In the genomic region with DNA sequence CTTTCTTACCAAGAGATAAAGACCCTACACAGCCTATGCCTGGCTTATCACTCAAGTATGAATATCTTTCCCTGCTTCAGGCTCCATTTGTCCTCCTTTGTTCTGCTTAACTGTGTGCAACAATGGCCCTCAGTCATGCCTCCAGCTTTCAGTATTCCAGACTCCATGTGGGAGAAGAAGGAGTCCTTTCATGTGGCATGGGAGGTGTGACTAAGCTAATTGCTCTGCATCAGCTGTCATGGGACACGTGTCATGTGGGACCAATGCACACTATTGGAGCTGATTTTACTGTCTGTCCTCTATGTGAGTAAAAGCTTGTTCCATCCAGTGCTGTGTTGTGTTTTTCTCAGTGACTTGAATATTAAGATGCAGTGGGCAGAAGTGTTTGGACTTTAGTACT, we compare ENCODE assay signal across 15 cellular contexts.
"Had no signal": no experiment of that assay in that cellular context is flagged by ENCODE, and none has a peak within 500 bp of the region (broad histone marks: within the 10 kb centered on the region; RNA-seq: fewer than 3 reads in every experiment).

No MANE protein-coding gene starts in this region.

- H3K27me3 Mint-ChIP-seq: activated CD4-positive, alpha-beta memory T cell treated with anti-CD3 and anti-CD28 coated beads for 36 hours; type B pancreatic cell had no signal

- H3K4me3 Mint-ChIP-seq: activated CD4-positive, alpha-beta memory T cell treated with anti-CD3 and anti-CD28 coated beads for 36 hours; activated T-cell treated with anti-CD3 and anti-CD28 coated beads, Interleukin-2, amount 50 U/mL, for 4 hours; mesothelial cell of epicardium; type B pancreatic cell had no signal

- DNase-seq: activated CD4-positive, alpha-beta memory T cell treated with anti-CD3 and anti-CD28 coated beads for 36 hours; activated CD4-positive, alpha-beta T cell treated with anti-CD3 and anti-CD28 coated beads for 1 hour; activated effector memory CD4-positive, alpha-beta T cell treated with anti-CD3 and anti-CD28 coated beads, Interleukin-2, amount 50 U/mL, for 16 hours; activated T-cell treated with anti-CD3 and anti-CD28 coated beads, Interleukin-2, amount 50 U/mL, for 4 hours; amniotic stem cell; body of pancreas; dermis blood vessel endothelial cell; heart right ventricle; psoas muscle; stimulated activated CD4-positive, alpha-beta T cell treated with anti-CD3 and anti-CD28 coated beads, Interleukin-12 subunit alpha, Interleukin-12 subunit beta, amount 100 ng/mL, for 4 hours; stimulated activated naive CD4-positive, alpha-beta T cell; T-helper 2 cell had no signal

- H3K27ac Mint-ChIP-seq: activated CD4-positive, alpha-beta memory T cell treated with anti-CD3 and anti-CD28 coated beads for 36 hours; activated naive CD4-positive, alpha-beta T cell treated with anti-CD3 and anti-CD28 coated beads, Interleukin-2, amount 50 U/mL, for 72 hours; mesothelial cell of epicardium; type B pancreatic cell had no signal

- H3K4me1 Mint-ChIP-seq: mesothelial cell of epicardium had no signal

- H3K36me3 Mint-ChIP-seq: activated CD4-positive, alpha-beta memory T cell treated with anti-CD3 and anti-CD28 coated beads for 36 hours had no signal

- ATAC-seq: activated naive CD4-positive, alpha-beta T cell treated with anti-CD3 and anti-CD28 coated beads, Interleukin-2, amount 50 U/mL, for 72 hours; activated T-cell treated with anti-CD3 and anti-CD28 coated beads, Interleukin-2, amount 50 U/mL, for 4 hours; body of pancreas; heart right ventricle; psoas muscle had no signal
